Comparison of ENCODE assay signal across 22 cellular contexts in genomic region chr12:32159925-32160324, GRCh38. TPM values are rescaled to one million over a fixed set of nuclear protein-coding genes. Genes with fewer than 3 reads are reported as not detected.
DNase-seq lines count a peak whose midpoint lies in the region; ATAC-seq, FAIRE-seq and TF ChIP-seq lines count a peak whose summit lies in the region.
"Had no signal": no experiment of that assay in that cellular context is flagged by ENCODE, and none has a peak within 500 bp of the region (broad histone marks: within the 10 kb centered on the region; RNA-seq: fewer than 3 reads in every experiment).

No MANE protein-coding gene starts in this region.

- no peak for DNase-seq in CD8-positive, alpha-beta T cell
- DNase-seq in HK-2 (ENCODE audit: unreplicated experiment) = peak; percentile 16
- DNase-seq in effector memory CD8-positive, alpha-beta T cell = peak in 1 of 3 experiments; percentile 10
- DNase-seq in natural killer cell = no peak
- no peak for DNase-seq in NCI-H1092 treated with DMSO at 0.1 percent for 48 hours (lab: John Stamatoyannopoulos, UW)
- no peak for DNase-seq in activated T-cell treated with anti-CD3 and anti-CD28 coated beads for 4 hours
- DNase-seq in stimulated activated CD4-positive, alpha-beta T cell treated with anti-CD3 and anti-CD28 coated beads, Interleukin-4, amount 100 ng/mL, for 24 hours = no peak
- no peak for DNase-seq in RCC 7860 (ENCODE audit: low spot score)
- DNase-seq: activated CD4-positive, alpha-beta T cell treated with anti-CD3 and anti-CD28 coated beads for 48 hours; activated naive CD4-positive, alpha-beta T cell treated with Interleukin-2 at 50 U/mL for 16 hours; brain microvascular endothelial cell; dermis blood vessel endothelial cell; erythroblast; heart right ventricle; NCI-H1092; NK-92 treated with Interleukin-12 subunit alpha and Interleukin-12 subunit beta, amount 100 ng/mL, for 24 hours; stimulated activated CD4-positive, alpha-beta T cell treated with anti-CD3 and anti-CD28 coated beads, Interleukin-2, amount 100 ng/mL, for 48 hours; testis had no signal

- no peaks in the 10 kb centered on the region for H3K27me3 ChIP-seq in CD8-positive, alpha-beta T cell (ENCODE audit: insufficient read depth, low read length)
- H3K27me3 ChIP-seq: brain microvascular endothelial cell, heart right ventricle, testis had no signal

- ATAC-seq in CD8-positive, alpha-beta T cell = peak; percentile 49
- peak; percentile 63 for ATAC-seq in effector memory CD8-positive, alpha-beta T cell (replicated peaks)
- ATAC-seq in natural killer cell = peak; percentile 55 to 80 (median 74)
- ATAC-seq: GM23338, heart right ventricle, sciatic nerve had no signal

- H3K36me3 ChIP-seq in CD8-positive, alpha-beta T cell (ENCODE audit: insufficient read depth, low read length) = no peaks in the 10 kb centered on the region
- H3K36me3 ChIP-seq: brain microvascular endothelial cell, heart right ventricle had no signal

- CTCF ChIA-PET in CD8-positive, alpha-beta T cell (lab: Charles Lee) = interaction anchor here (0.6 kb wide), 1 partner anchor 23 kb away, joined by 3 read pairs; no protein-coding TSS in a partner anchor

- no peaks in the 10 kb centered on the region for H3K4me1 ChIP-seq in CD8-positive, alpha-beta T cell (ENCODE audit: insufficient read depth, low read length)
- H3K4me1 ChIP-seq: testis had no signal

- TF ChIP-seq CTCF in CD8-positive, alpha-beta T cell (IDR thresholded peaks at IDR 0.05) = no peak
- TF ChIP-seq CTCF in natural killer cell (IDR thresholded peaks at IDR 0.05) = no peak

- no peaks in the 10 kb centered on the region for H3K4me1 Mint-ChIP-seq in CD8-positive, alpha-beta T cell (ENCODE audit: low read depth)
- H3K4me1 Mint-ChIP-seq in effector memory CD8-positive, alpha-beta T cell (ENCODE audit: low read depth in 2 of 2) = peaks cover 4 to 7% of the 10 kb centered on the region in 2 donors
- peaks cover 16 to 19% of the 10 kb centered on the region in 2 donors for H3K4me1 Mint-ChIP-seq in natural killer cell
- H3K4me1 Mint-ChIP-seq: B cell had no signal

- no peak overlapping the region for H3K27ac Mint-ChIP-seq in CD8-positive, alpha-beta T cell
- peak overlapping the region; percentile 29 to 82 for H3K27ac Mint-ChIP-seq in effector memory CD8-positive, alpha-beta T cell
- H3K27ac Mint-ChIP-seq in natural killer cell = no peak overlapping the region
- H3K27ac Mint-ChIP-seq: B cell, GM23338 had no signal

- intact Hi-C loops in CD8-positive, alpha-beta T cell (cut with DNase I, micrococcal nuclease) = no loop called here
- intact Hi-C loops in natural killer cell (cut with micrococcal nuclease) = no loop called here

- H3K4me3 Mint-ChIP-seq in CD8-positive, alpha-beta T cell = no peak overlapping the region
- H3K4me3 Mint-ChIP-seq in effector memory CD8-positive, alpha-beta T cell = no peak overlapping the region
- no peak overlapping the region for H3K4me3 Mint-ChIP-seq in natural killer cell
- H3K4me3 Mint-ChIP-seq: B cell, GM23338 had no signal

- no peak overlapping the region for H3K4me3 ChIP-seq in CD8-positive, alpha-beta T cell (ENCODE audit: low read depth, low read length)
- H3K4me3 ChIP-seq: GM23338, heart right ventricle, testis had no signal

- H3K9me3 ChIP-seq in CD8-positive, alpha-beta T cell (ENCODE audit: low read length) = no peaks in the 10 kb centered on the region
- H3K9me3 ChIP-seq: heart right ventricle, testis had no signal

- POLR2A ChIA-PET in CD8-positive, alpha-beta T cell (lab: Charles Lee) = no interaction called here

- peaks cover 2% of the 10 kb centered on the region for H3K36me3 Mint-ChIP-seq in CD8-positive, alpha-beta T cell
- no peaks in the 10 kb centered on the region for H3K36me3 Mint-ChIP-seq in effector memory CD8-positive, alpha-beta T cell (ENCODE audit: insufficient read depth)
- no peaks in the 10 kb centered on the region for H3K36me3 Mint-ChIP-seq in natural killer cell

- peaks cover 1% of the 10 kb centered on the region for H3K9me3 Mint-ChIP-seq in CD8-positive, alpha-beta T cell
- peaks cover 0 to 1% of the 10 kb centered on the region in 2 donors for H3K9me3 Mint-ChIP-seq in effector memory CD8-positive, alpha-beta T cell
- H3K9me3 Mint-ChIP-seq in natural killer cell = no peaks in the 10 kb centered on the region
- H3K9me3 Mint-ChIP-seq: GM23338 had no signal

- H3K27ac ChIP-seq in CD8-positive, alpha-beta T cell (ENCODE audit: low read depth, low read length) = no peak overlapping the region
- H3K27ac ChIP-seq: brain microvascular endothelial cell, heart right ventricle, testis had no signal

- H3K27me3 Mint-ChIP-seq in CD8-positive, alpha-beta T cell (ENCODE audit: low read depth) = no peaks in the 10 kb centered on the region
- no peaks in the 10 kb centered on the region for H3K27me3 Mint-ChIP-seq in effector memory CD8-positive, alpha-beta T cell
- H3K27me3 Mint-ChIP-seq in natural killer cell (ENCODE audit: low read depth in 2 of 2) = no peaks in the 10 kb centered on the region
- H3K27me3 Mint-ChIP-seq: B cell had no signal

- no peak for FAIRE-seq in RCC 7860 (lab: Jason Lieb, UNC)
- FAIRE-seq: keratinocyte had no signal

RNA-seq across cellular contexts. Expression of gene BICD1, which starts 53.3 kb away (rescaled TPM):
- 1 to 10 TPM; 7.0 to 7.2 TPM for total RNA-seq in CD8-positive, alpha-beta T cell
- 10 to 100 TPM in 2 of 3 donors, 1 to 10 TPM in 1; 10.0 to 16.0 (median 15.5) TPM for total RNA-seq in natural killer cell

Comparison
In these comparisons a context has a peak if more than half of its experiments do, and no peak if none do; other contexts are left out.
1. H3K27ac Mint-ChIP-seq: peak in effector memory CD8-positive, alpha-beta T cell (2 of 2); none in CD8-positive, alpha-beta T cell (single experiment) and natural killer cell (0 of 2).
2. Peak in every context shown above with its lines, with median percentiles within 50 percentile points of each other: ATAC-seq.